In genomic region chr14:64391113-64391725, GRCh38 we compare ENCODE assay signal across 16 cellular contexts. TPM values are rescaled to one million over a fixed set of nuclear protein-coding genes. Genes with fewer than 3 reads are reported as not detected.
DNase-seq lines count a peak whose midpoint lies in the region; ATAC-seq, FAIRE-seq and TF ChIP-seq lines count a peak whose summit lies in the region.
"Had no signal": no experiment of that assay in that cellular context is flagged by ENCODE, and none has a peak within 500 bp of the region (broad histone marks: within the 10 kb centered on the region; RNA-seq: fewer than 3 reads in every experiment).

No MANE protein-coding gene starts in this region.

- ATAC-seq in HepG2 (no peak), T-helper 17 cell (no peak), lower lobe of right lung (no peak), esophagus mucosa (no peak)

- H3K9ac ChIP-seq in liver (ENCODE audit: low read depth in 1 of 2, low read length in 2 of 2) (no peak overlapping the region), HepG2 (ENCODE audit: insufficient read depth, low read depth, low read length) (no peak overlapping the region), iPS-20b (ENCODE audit: low read depth, low read length) (peak overlapping the region; percentile 65; the same call in 1 of the 2 replicates)

- H3K4me3 Mint-ChIP-seq in T-helper 17 cell: no peak overlapping the region
- no peak overlapping the region for H3K4me3 Mint-ChIP-seq in mesothelial cell of epicardium

- POLR2A ChIA-PET in HepG2 (lab: Yijun Ruan, JAX): interaction anchor here (0.9 kb wide), 1 partner anchor 113 kb away, joined by 4 read pairs; the partner anchor contains the start of gene ZBTB1

- no peak for TF ChIP-seq CTCF in liver (IDR thresholded peaks at IDR 0.05; ENCODE audit: low read depth, low read length, missing input control)
- no peak for TF ChIP-seq CTCF in HepG2 (CRISPR knock-in tag; IDR thresholded peaks at IDR 0.05)
- no peak for TF ChIP-seq CTCF in lower lobe of right lung (IDR thresholded peaks at IDR 0.05)
- TF ChIP-seq CTCF in mesothelial cell of epicardium (IDR thresholded peaks at IDR 0.05; ENCODE audit: unreplicated experiment): no peak

- H3K9me3 ChIP-seq in liver (ENCODE audit: control insufficient read depth in 4 of 4, low read length in 3 of 4) (no peaks in the 10 kb centered on the region), HepG2 (ENCODE audit: low read length) (no peaks in the 10 kb centered on the region), T-helper 17 cell (ENCODE audit: control insufficient read depth, low read length, poor library complexity, severe bottlenecking) (no peaks in the 10 kb centered on the region), iPS-20b (ENCODE audit: insufficient read depth, low read depth, low read length) (no peaks in the 10 kb centered on the region), lower lobe of right lung (no peaks in the 10 kb centered on the region)
- H3K9me3 ChIP-seq: neutrophil, right atrium auricular region had no signal

- no peak overlapping the region for H2AFZ ChIP-seq in HepG2 (ENCODE audit: low read length)

- peaks cover 6 to 71% (median 55%) of the 10 kb centered on the region in 4 donors for H3K4me1 ChIP-seq in liver (ENCODE audit: control insufficient read depth in 4 of 4, insufficient read depth in 4 of 4, low read length in 3 of 4)
- peaks cover 82% of the 10 kb centered on the region for H3K4me1 ChIP-seq in HepG2 (ENCODE audit: insufficient read depth, low read length)
- H3K4me1 ChIP-seq in iPS-20b (ENCODE audit: insufficient read depth, low read length): peaks cover 30% of the 10 kb centered on the region
- H3K4me1 ChIP-seq in lower lobe of right lung: peaks cover 26% of the 10 kb centered on the region

- CTCF ChIA-PET in HepG2 (lab: Yijun Ruan, JAX; ENCODE audit: low intra/inter-chr PET ratio, low total read pairs): no interaction called here

- in situ Hi-C loops in HepG2 (cut with HindIII; ENCODE audit: extremely low pct_ligation_motif_present, low pct_unique_long_range_greater_than_20kb): no loop called here

- H3K27me3 ChIP-seq in liver (ENCODE audit: control insufficient read depth in 4 of 4, insufficient read depth in 4 of 4, low read length in 3 of 4) (no peaks in the 10 kb centered on the region), HepG2 (ENCODE audit: control insufficient read depth in 1 of 2, insufficient read depth in 2 of 2, low read length in 2 of 2) (no peaks in the 10 kb centered on the region), iPS-20b (ENCODE audit: insufficient read depth, low read length) (no peaks in the 10 kb centered on the region), lower lobe of right lung (ENCODE audit: low read depth) (no peaks in the 10 kb centered on the region)
- H3K27me3 ChIP-seq: neutrophil, right atrium auricular region had no signal

- peak overlapping the region; percentile 85 for H3K27ac Mint-ChIP-seq in T-helper 17 cell
- no peak overlapping the region for H3K27ac Mint-ChIP-seq in mesothelial cell of epicardium

- DNase-seq in HepG2 (ENCODE audit: low spot score) (no peak), T-helper 17 cell (no peak), lower lobe of right lung (no peak), NCI-H2081 treated with DMSO at 0.1 percent for 48 hours (lab: John Stamatoyannopoulos, UW) (no peak), mesothelial cell of epicardium (ENCODE audit: low spot score in 2 of 2, unreplicated experiment in 2 of 2) (no peak)
- DNase-seq: activated CD4-positive, alpha-beta T cell treated with anti-CD3 and anti-CD28 coated beads, Interleukin-2, amount 50 U/mL, for 4 hours; HCEC 1CT; KG1; NCI-H1436 treated with DMSO at 0.1 percent for 48 hours; NCI-H2227 treated with DMSO at 0.1 percent for 48 hours; Right ventricle myocardium superior had no signal

- peaks cover 6% of the 10 kb centered on the region for H3K36me3 Mint-ChIP-seq in T-helper 17 cell (ENCODE audit: low read depth)
- H3K36me3 Mint-ChIP-seq in mesothelial cell of epicardium: peaks cover 7% of the 10 kb centered on the region

- peaks cover 77% of the 10 kb centered on the region for H3K79me2 ChIP-seq in HepG2 (ENCODE audit: insufficient read depth, low read length)

- WGBS in liver: 88% methylated on average over 12 of the region's 12 CpGs
- WGBS in HepG2 (ENCODE audit: low lambda C conversion rate): 96% methylated on average over 12 of the region's 12 CpGs

- TF ChIP-seq POLR2A in HepG2 (IDR thresholded peaks at IDR 0.05; ENCODE audit: insufficient read depth in 1 of 2, low read depth in 2 of 2, low read length in 2 of 2): no peak

- H4K20me1 ChIP-seq in HepG2 (ENCODE audit: insufficient read depth, low read length): no peaks in the 10 kb centered on the region; the same call in 1 of the 2 replicates

- H3K27ac ChIP-seq in liver (ENCODE audit: low read depth in 1 of 2, low read length in 2 of 2) (peak overlapping the region; percentile 59 to 60), HepG2 (ENCODE audit: extremely low read length, insufficient read depth, low read length) (no peak overlapping the region), iPS-20b (ENCODE audit: low read length) (peak overlapping the region; percentile 62), lower lobe of right lung (no peak overlapping the region)
- H3K27ac ChIP-seq: neutrophil, right atrium auricular region had no signal

- intact Hi-C loops in HepG2 (cut with micrococcal nuclease; ENCODE audit: unreplicated experiment) (no loop called here), lower lobe of right lung (cut with DNase I) (no loop called here)

- H3K36me3 ChIP-seq in liver (ENCODE audit: control insufficient read depth in 4 of 4, insufficient read depth in 3 of 4, low read depth in 1 of 4, low read length in 3 of 4) (peaks cover 0 to 6% (median 2%) of the 10 kb centered on the region in 4 donors), HepG2 (replicated peaks in 1 of 2; ENCODE audit: control insufficient read depth in 1 of 2, insufficient read depth in 2 of 2, low read length in 2 of 2) (no peaks in the 10 kb centered on the region; a peak in 2 of 5 replicates), iPS-20b (ENCODE audit: insufficient read depth, low read depth, low read length) (peaks cover 38% of the 10 kb centered on the region; the same call in 1 of the 2 replicates), lower lobe of right lung (peaks cover 8% of the 10 kb centered on the region)
- H3K36me3 ChIP-seq: neutrophil had no signal

- no peak overlapping the region for H3K4me2 ChIP-seq in HepG2 (ENCODE audit: low read depth, low read length)

- no peak for TF ChIP-seq EP300 in HepG2 (IDR thresholded peaks at IDR 0.05; ENCODE audit: low read depth in 2 of 2, low read length in 2 of 2)
- no peak for TF ChIP-seq EP300 in HepG2 (CRISPR knock-in tag; IDR thresholded peaks at IDR 0.05; ENCODE audit: borderline replicate concordance)

- no TSS peak for BruUV-seq in HepG2 (replicated peaks; lab: Mats Ljungman, UMichigan)

- H3K4me1 Mint-ChIP-seq in T-helper 17 cell (peaks cover 29% of the 10 kb centered on the region), mesothelial cell of epicardium (peaks cover 20% of the 10 kb centered on the region)

- TF ChIP-seq RAD21 in liver (IDR thresholded peaks at IDR 0.05) (no peak), HepG2 (CRISPR knock-in tag; IDR thresholded peaks at IDR 0.05) (no peak)

- H3K9me3 Mint-ChIP-seq in mesothelial cell of epicardium: no peaks in the 10 kb centered on the region

- H3K4me3 ChIP-seq in liver (ENCODE audit: low read depth in 1 of 3, low read length in 3 of 3) (peak overlapping the region in 2 of 3 donors; percentile 15 to 28), HepG2 (replicated peaks in 1 of 3; ENCODE audit: insufficient read depth in 1 of 3, low read depth in 2 of 3, low read length in 3 of 3) (no peak overlapping the region), iPS-20b (ENCODE audit: low read length) (peak overlapping the region; percentile 60), lower lobe of right lung (no peak overlapping the region)
- H3K4me3 ChIP-seq: right atrium auricular region had no signal

- H3K27me3 Mint-ChIP-seq in T-helper 17 cell: no peaks in the 10 kb centered on the region
- no peaks in the 10 kb centered on the region for H3K27me3 Mint-ChIP-seq in mesothelial cell of epicardium (ENCODE audit: low read depth)

- no peak for FAIRE-seq in HepG2 (lab: Jason Lieb, UNC)

TF ChIP-seq in liver, 16 proteins besides CTCF, POLR2A, EP300 and RAD21 (continues in another document):
- no peak for TF ChIP-seq JUND (IDR thresholded peaks at IDR 0.05)

TF ChIP-seq in HepG2, 621 proteins besides CTCF, POLR2A, EP300 and RAD21 (continues in another document):
- no peak for TF ChIP-seq ZBTB21 (CRISPR knock-in tag; IDR thresholded peaks at IDR 0.05)
- no peak for TF ChIP-seq TGIF2 (CRISPR knock-in tag; IDR thresholded peaks at IDR 0.05)

RNA-seq across cellular contexts. Expression of gene MTHFD1, which starts 3.1 kb away (rescaled TPM):
- 100 to 1,000 TPM in 1 of 2 donors, 10 to 100 TPM in 1; 43.8 to 203 TPM for total RNA-seq in liver
- polyA plus RNA-seq in liver: 100 to 1,000 TPM; 110 to 134 TPM
- total RNA-seq in HepG2 (2016; rRNA removed; fragmentation: Illumina TruSeq; extraction: Trizol): 106 and 186 TPM in 2 replicates
- 27.7 and 41.1 TPM in 2 replicates for total RNA-seq in HepG2 (2016; cell fraction: cytosol; rRNA removed; fragmentation: Illumina TruSeq; extraction: Trizol; ENCODE audit: low read depth)
- 106 and 176 TPM in 2 replicates for total RNA-seq in HepG2 (2016; cell fraction: insoluble cytoplasmic fraction; rRNA removed; fragmentation: Illumina TruSeq; extraction: Trizol)
- 37.7 and 38.9 TPM in 2 replicates for total RNA-seq in HepG2 (2016; cell fraction: membrane; rRNA removed; fragmentation: Illumina TruSeq; extraction: Trizol)
- total RNA-seq in HepG2 (2016; cell fraction: nucleus; rRNA removed; fragmentation: Illumina TruSeq; extraction: Trizol): 117 and 125 TPM in 2 replicates
- polyA plus RNA-seq in HepG2 (2011; rRNA removed): 31.0 and 33.6 TPM in 2 replicates
- 24.6 and 25.3 TPM in 2 replicates for polyA plus RNA-seq in HepG2 (2011; cell fraction: cytosol; rRNA removed)
- 36.7 and 38.0 TPM in 2 replicates for polyA plus RNA-seq in HepG2 (2011; cell fraction: nucleus; rRNA removed)
- polyA plus RNA-seq in HepG2 (2012): 65.7 and 92.6 TPM in 2 replicates
- polyA plus RNA-seq in HepG2 (2016; cell fraction: cytosol; fragmentation: Illumina TruSeq; extraction: Trizol; ENCODE audit: low read depth): 15.0 and 19.1 TPM in 2 replicates
- polyA plus RNA-seq in HepG2 (2016; cell fraction: insoluble cytoplasmic fraction; fragmentation: Illumina TruSeq; extraction: Trizol; ENCODE audit: low read depth): 175 and 178 TPM in 2 replicates
- 28.8 and 31.3 TPM in 2 replicates for polyA plus RNA-seq in HepG2 (2016; cell fraction: membrane; fragmentation: Illumina TruSeq; extraction: Trizol; ENCODE audit: low read depth)
- 154 and 168 TPM in 2 replicates for polyA plus RNA-seq in HepG2 (2016; cell fraction: nucleus; fragmentation: Illumina TruSeq; extraction: Trizol; ENCODE audit: insufficient read depth, low read depth)
- polyA minus RNA-seq in HepG2 (2011; rRNA and poly(A)+ RNA removed; ENCODE audit: low replicate concordance): 55.0 and 195 TPM in 2 replicates
- 51.5 and 63.7 TPM in 2 replicates for polyA minus RNA-seq in HepG2 (2011; cell fraction: cytosol; rRNA and poly(A)+ RNA removed)
- 76.7 and 120 TPM in 2 replicates for polyA minus RNA-seq in HepG2 (2011; cell fraction: nucleus; rRNA and poly(A)+ RNA removed)
- total RNA-seq in T-helper 17 cell: 10 to 100 TPM; 29.0 to 31.1 TPM
- total RNA-seq in lower lobe of right lung: 46.3 TPM
- total RNA-seq in esophagus mucosa: 76.0 TPM
- total RNA-seq in mesothelial cell of epicardium: 43.3 to 48.6 TPM (median 46.6 TPM) in 3 replicates

Comparison
In these comparisons a context has a peak if more than half of its experiments do, and no peak if none do; other contexts are left out.
1. H3K27ac ChIP-seq: peak in liver (2 of 2) and iPS-20b (single experiment); none in HepG2 (single experiment) and lower lobe of right lung (single experiment).
2. H3K4me3 ChIP-seq: peak in liver (2 of 3) and iPS-20b (single experiment); none in HepG2 (0 of 3) and lower lobe of right lung (single experiment).